In the genomic region with DNA sequence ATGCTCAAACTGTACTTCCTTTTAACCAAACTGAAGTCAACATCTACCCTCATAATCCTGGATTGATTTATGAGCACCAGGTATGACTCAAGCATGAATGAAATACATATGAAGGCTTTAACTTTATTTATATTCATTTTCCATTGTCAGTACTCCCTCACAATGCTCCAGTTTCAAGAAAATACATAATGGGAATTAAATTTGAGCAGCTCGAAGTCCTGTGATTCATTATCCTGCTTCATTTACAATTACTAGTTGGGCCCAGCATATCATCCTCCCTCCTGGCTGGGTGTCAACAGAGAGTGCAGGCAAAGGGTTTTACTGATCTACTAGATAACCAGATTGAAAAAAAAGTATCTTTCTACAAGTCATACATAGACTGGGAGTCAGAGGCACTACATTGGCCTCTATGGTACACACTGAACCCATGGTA, we compare ENCODE assay signal across 12 cellular contexts. TPM values are rescaled to one million over a fixed set of nuclear protein-coding genes. Genes with fewer than 3 reads are reported as not detected.
A peak's percentile ranks its signal among the peaks of the same experiment; 100 is the strongest.
DNase-seq lines count a peak whose midpoint lies in the region; ATAC-seq and TF ChIP-seq lines count a peak whose summit lies in the region.
"Had no signal": no experiment of that assay in that cellular context is flagged by ENCODE, and none has a peak within 500 bp of the region (broad histone marks: within the 10 kb centered on the region; RNA-seq: fewer than 3 reads in every experiment).

No MANE protein-coding gene starts in this region.

- peak overlapping the region; percentile 46 to 60 for H3K27ac ChIP-seq in left lung
- H3K27ac ChIP-seq in thymus (ENCODE audit: low read depth): peak overlapping the region; percentile 31

- peak overlapping the region; percentile 87 for H3K27ac Mint-ChIP-seq in activated T-cell treated with anti-CD3 and anti-CD28 coated beads, Interleukin-2, amount 50 U/mL, for 24 hours
- peak overlapping the region; percentile 72 for H3K27ac Mint-ChIP-seq in activated naive CD8-positive, alpha-beta T cell treated with anti-CD3 and anti-CD28 coated beads for 36 hours

- peak overlapping the region; percentile 6 for H3K4me3 Mint-ChIP-seq in activated T-cell treated with anti-CD3 and anti-CD28 coated beads, Interleukin-2, amount 50 U/mL, for 24 hours
- no peak overlapping the region for H3K4me3 Mint-ChIP-seq in activated naive CD8-positive, alpha-beta T cell treated with anti-CD3 and anti-CD28 coated beads for 36 hours
- H3K4me3 Mint-ChIP-seq: naive B cell had no signal

- H3K9me3 ChIP-seq in left lung (no peaks in the 10 kb centered on the region), thymus (ENCODE audit: control insufficient read depth) (no peaks in the 10 kb centered on the region)

- no peak overlapping the region for H3K4me3 ChIP-seq in left lung
- no peak overlapping the region for H3K4me3 ChIP-seq in thymus (ENCODE audit: low read length)
- H3K4me3 ChIP-seq: GM12878 had no signal

- TF ChIP-seq CTCF in left lung (IDR thresholded peaks at IDR 0.05): no peak

- H3K4me1 ChIP-seq in left lung: peaks cover 19 to 95% of the 10 kb centered on the region in 2 donors
- no peaks in the 10 kb centered on the region for H3K4me1 ChIP-seq in thymus (ENCODE audit: control insufficient read depth, insufficient read depth, low read length)

- WGBS in thymus: 94% methylated on average over 1 of the region's 1 CpG

- H3K36me3 ChIP-seq in left lung (peaks cover 0 to 96% of the 10 kb centered on the region in 2 donors), thymus (ENCODE audit: control insufficient read depth, insufficient read depth) (no peaks in the 10 kb centered on the region)

- ATAC-seq in left lung (no peak), HG03521 (IDR thresholded peaks at IDR 0.05; ENCODE audit: unreplicated experiment) (no peak)
- ATAC-seq: GM12878, HCT116 had no signal

- DNase-seq in activated T-cell treated with anti-CD3 and anti-CD28 coated beads, Interleukin-2, amount 50 U/mL, for 24 hours: peak; percentile 21
- DNase-seq in activated T-cell treated with anti-CD3 and anti-CD28 coated beads, Interleukin-2, amount 50 U/mL, for 48 hours: no peak
- no peak for DNase-seq in activated naive CD8-positive, alpha-beta T cell treated with anti-CD3 and anti-CD28 coated beads for 36 hours
- DNase-seq in left lung: no peak
- DNase-seq in SHP77 treated with DMSO at 0.1 percent for 48 hours (lab: John Stamatoyannopoulos, UW): no peak
- DNase-seq in NCI-H2107 (lab: John Stamatoyannopoulos, UW): no peak
- DNase-seq: IMR-90, naive B cell had no signal

- no peaks in the 10 kb centered on the region for H3K27me3 ChIP-seq in left lung
- no peaks in the 10 kb centered on the region for H3K27me3 ChIP-seq in thymus (ENCODE audit: control insufficient read depth, insufficient read depth)

- H3K4me1 Mint-ChIP-seq in activated T-cell treated with anti-CD3 and anti-CD28 coated beads, Interleukin-2, amount 50 U/mL, for 24 hours (ENCODE audit: low read depth): peaks cover 74% of the 10 kb centered on the region
- H3K4me1 Mint-ChIP-seq in activated naive CD8-positive, alpha-beta T cell treated with anti-CD3 and anti-CD28 coated beads for 36 hours: peaks cover 63% of the 10 kb centered on the region

- H3K9me3 Mint-ChIP-seq in activated T-cell treated with anti-CD3 and anti-CD28 coated beads, Interleukin-2, amount 50 U/mL, for 24 hours: no peaks in the 10 kb centered on the region
- H3K9me3 Mint-ChIP-seq in activated naive CD8-positive, alpha-beta T cell treated with anti-CD3 and anti-CD28 coated beads for 36 hours: no peaks in the 10 kb centered on the region
- H3K9me3 Mint-ChIP-seq: naive B cell had no signal

- peaks cover 83% of the 10 kb centered on the region for H3K36me3 Mint-ChIP-seq in activated T-cell treated with anti-CD3 and anti-CD28 coated beads, Interleukin-2, amount 50 U/mL, for 24 hours (ENCODE audit: low read depth)
- H3K36me3 Mint-ChIP-seq in activated naive CD8-positive, alpha-beta T cell treated with anti-CD3 and anti-CD28 coated beads for 36 hours: peaks cover 59% of the 10 kb centered on the region

- H3K27me3 Mint-ChIP-seq in activated T-cell treated with anti-CD3 and anti-CD28 coated beads, Interleukin-2, amount 50 U/mL, for 24 hours: no peaks in the 10 kb centered on the region
- no peaks in the 10 kb centered on the region for H3K27me3 Mint-ChIP-seq in activated naive CD8-positive, alpha-beta T cell treated with anti-CD3 and anti-CD28 coated beads for 36 hours
- H3K27me3 Mint-ChIP-seq: naive B cell had no signal

- intact Hi-C loops in left lung (cut with DNase I): no loop called here

RNA-seq across cellular contexts. Expression of a gene that starts 10.1 kb away (rescaled TPM):
- 10 to 100 TPM; 35.6 to 43.2 TPM for total RNA-seq in activated naive CD8-positive, alpha-beta T cell treated with anti-CD3 and anti-CD28 coated beads for 36 hours
- 100 to 1,000 TPM; 128 to 197 TPM for total RNA-seq in left lung
- 86.2 TPM for polyA plus RNA-seq in thymus
